Comparison of ENCODE assay signal across 8 cellular contexts in the genomic region with DNA sequence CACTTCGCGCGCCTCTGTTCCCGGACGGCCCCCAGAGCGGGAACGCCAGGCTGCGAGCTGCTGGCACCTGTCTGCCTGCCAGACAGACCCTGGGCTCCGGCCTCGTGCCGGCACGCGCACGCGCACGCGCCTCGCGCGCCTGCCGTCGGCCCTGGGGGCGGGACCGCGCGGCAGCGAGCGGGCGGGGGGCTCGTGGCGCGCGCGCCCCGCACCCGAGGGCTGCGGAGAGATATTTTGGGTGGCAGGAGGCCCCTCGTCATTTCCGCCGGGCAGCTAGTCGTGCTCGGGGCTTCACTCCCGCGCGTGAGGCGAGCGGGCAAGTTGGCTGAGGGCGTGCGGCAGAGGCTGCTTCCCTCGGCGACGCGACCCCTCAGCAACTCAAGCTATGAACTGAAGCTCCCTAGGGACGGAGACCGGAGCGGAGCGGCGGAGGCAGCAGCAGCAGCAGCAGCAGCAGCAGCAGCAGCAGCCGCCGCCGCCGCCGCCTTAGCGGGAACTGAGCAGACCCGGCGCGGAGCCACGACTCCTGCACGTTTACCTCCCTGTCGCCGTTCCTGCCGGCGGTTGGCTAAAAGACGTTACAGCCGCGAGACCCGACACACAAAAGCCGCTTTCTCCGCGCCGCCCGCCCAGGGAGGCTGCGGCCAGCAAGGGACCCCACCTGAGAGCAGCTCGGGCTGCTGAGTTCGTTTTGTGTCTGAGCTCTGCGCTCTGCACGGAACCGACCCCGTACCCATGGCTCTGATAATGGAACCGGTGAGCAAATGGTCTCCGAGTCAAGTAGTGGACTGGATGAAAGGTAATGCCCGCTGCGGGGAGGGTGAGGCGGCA. TPM values are rescaled to one million over a fixed set of nuclear protein-coding genes. Genes with fewer than 3 reads are reported as not detected.
DNase-seq lines count a peak whose midpoint lies in the region; ATAC-seq and TF ChIP-seq lines count a peak whose summit lies in the region.

A gene (plus strand): TSS at position 256 of the 831 bp plus-strand sequence. CDS start 480 bp downstream, at position 736.

- peak; percentile 28 for TF ChIP-seq POLR2A in GM10847 (IDR thresholded peaks at IDR 0.05; ENCODE audit: extremely low read depth, insufficient read length)

- no peaks in the 10 kb centered on the region for H3K9me3 ChIP-seq in liver (ENCODE audit: control insufficient read depth in 4 of 4, low read length in 3 of 4)

- peak; percentile 78 for ATAC-seq in HG02588 (IDR thresholded peaks at IDR 0.05; ENCODE audit: unreplicated experiment)

- peaks cover 0 to 14% (median 2%) of the 10 kb centered on the region in 4 donors for H3K4me1 ChIP-seq in liver (ENCODE audit: control insufficient read depth in 4 of 4, insufficient read depth in 4 of 4, low read length in 3 of 4)

- WGBS in liver = under 1% methylated on average over 94 of the region's 94 CpGs

- H3K27me3 ChIP-seq in liver (ENCODE audit: control insufficient read depth in 4 of 4, insufficient read depth in 4 of 4, low read length in 3 of 4) = no peaks in the 10 kb centered on the region

- DNase-seq in NCI-H146 (lab: John Stamatoyannopoulos, UW) (peak; percentile 89), ureter (ENCODE audit: low spot score) (no peak)
- DNase-seq in central memory CD4-positive, alpha-beta T cell = peak; percentile 57
- peak; percentile 19 to 57 (median 41) for DNase-seq in stimulated activated CD4-positive, alpha-beta T cell treated with anti-CD3 and anti-CD28 coated beads, TNF-alpha, amount 100 ng/mL, for 1 hour (ENCODE audit: low read depth in 3 of 3, low spot score in 1 of 3)

- no peak within 1 kb of the TSS for H3K9ac ChIP-seq in liver (ENCODE audit: low read depth in 1 of 2, low read length in 2 of 2)

- H3K27ac ChIP-seq in VCaP = peak within 1 kb of the TSS; percentile 62
- H3K27ac ChIP-seq in liver (ENCODE audit: low read depth in 1 of 2, low read length in 2 of 2) = peak within 1 kb of the TSS; percentile 48 to 64

- peak within 1 kb of the TSS; percentile 63 to 72 (median 71) for H3K4me3 ChIP-seq in liver (ENCODE audit: low read depth in 1 of 3, low read length in 3 of 3)

- no peak for TF ChIP-seq CTCF in VCaP (conservative IDR thresholded peaks at IDR 0.05)
- no peak for TF ChIP-seq CTCF in liver (IDR thresholded peaks at IDR 0.05; ENCODE audit: low read depth, low read length, missing input control)

- H3K36me3 ChIP-seq in liver (ENCODE audit: control insufficient read depth in 4 of 4, insufficient read depth in 3 of 4, low read depth in 1 of 4, low read length in 3 of 4) = no peaks in the 10 kb centered on the region

- no peak for TF ChIP-seq RAD21 in liver (IDR thresholded peaks at IDR 0.05)

TF ChIP-seq in liver, 16 proteins besides CTCF, POLR2A, EP300 and RAD21:
- no peak for TF ChIP-seq TAF1 (conservative IDR thresholded peaks at IDR 0.05)
- TF ChIP-seq SP1 (IDR thresholded peaks at IDR 0.05) = no peak
- no peak for TF ChIP-seq YY1 (IDR thresholded peaks at IDR 0.05)
- TF ChIP-seq, protein P1, sequence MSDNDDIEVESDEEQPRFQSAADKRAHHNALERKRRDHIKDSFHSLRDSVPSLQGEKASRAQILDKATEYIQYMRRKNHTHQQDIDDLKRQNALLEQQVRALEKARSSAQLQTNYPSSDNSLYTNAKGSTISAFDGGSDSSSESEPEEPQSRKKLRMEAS (IDR thresholded peaks at IDR 0.05) = no peak
- TF ChIP-seq, protein P2, sequence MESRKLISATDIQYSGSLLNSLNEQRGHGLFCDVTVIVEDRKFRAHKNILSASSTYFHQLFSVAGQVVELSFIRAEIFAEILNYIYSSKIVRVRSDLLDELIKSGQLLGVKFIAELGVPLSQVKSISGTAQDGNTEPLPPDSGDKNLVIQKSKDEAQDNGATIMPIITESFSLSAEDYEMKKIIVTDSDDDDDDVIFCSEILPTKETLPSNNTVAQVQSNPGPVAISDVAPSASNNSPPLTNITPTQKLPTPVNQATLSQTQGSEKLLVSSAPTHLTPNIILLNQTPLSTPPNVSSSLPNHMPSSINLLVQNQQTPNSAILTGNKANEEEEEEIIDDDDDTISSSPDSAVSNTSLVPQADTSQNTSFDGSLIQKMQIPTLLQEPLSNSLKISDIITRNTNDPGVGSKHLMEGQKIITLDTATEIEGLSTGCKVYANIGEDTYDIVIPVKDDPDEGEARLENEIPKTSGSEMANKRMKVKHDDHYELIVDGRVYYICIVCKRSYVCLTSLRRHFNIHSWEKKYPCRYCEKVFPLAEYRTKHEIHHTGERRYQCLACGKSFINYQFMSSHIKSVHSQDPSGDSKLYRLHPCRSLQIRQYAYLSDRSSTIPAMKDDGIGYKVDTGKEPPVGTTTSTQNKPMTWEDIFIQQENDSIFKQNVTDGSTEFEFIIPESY (IDR thresholded peaks at IDR 0.05) = no peak
- TF ChIP-seq JUND (IDR thresholded peaks at IDR 0.05) = no peak
- no peak for TF ChIP-seq HNF4A (conservative IDR thresholded peaks at IDR 0.05)
- TF ChIP-seq RXRA (IDR thresholded peaks at IDR 0.05) = no peak
- TF ChIP-seq NR2F2 (IDR thresholded peaks at IDR 0.05) = no peak
- TF ChIP-seq FOXA1 (IDR thresholded peaks at IDR 0.05) = no peak
- TF ChIP-seq FOXA2 (IDR thresholded peaks at IDR 0.05) = no peak

RNA-seq across cellular contexts. Expression of the gene that starts here (rescaled TPM):
- 1 to 10 TPM; 2.1 to 3.3 TPM for total RNA-seq in liver
- polyA plus RNA-seq in liver = 1 to 10 TPM in 1 of 2 donors, under 1 TPM in 1; 0.55 to 1.9 TPM
- 2.3 TPM for total RNA-seq in ureter
